ENCODE assay signal across 10 cellular contexts in genomic region chr13:49858183-49858856, GRCh38.
A peak's percentile ranks its signal among the peaks of the same experiment; 100 is the strongest.
DNase-seq lines count a peak whose midpoint lies in the region; ATAC-seq and TF ChIP-seq lines count a peak whose summit lies in the region.
"Had no signal": no experiment of that assay in that cellular context is flagged by ENCODE, and none has a peak within 500 bp of the region (broad histone marks: within the 10 kb centered on the region; RNA-seq: fewer than 3 reads in every experiment).

No MANE protein-coding gene starts in this region.

- no peak overlapping the region for H4K91ac ChIP-seq in H9 (ENCODE audit: insufficient read length, low read depth, low read length)

- H3K23me2 ChIP-seq in H9 (ENCODE audit: insufficient read length, low read depth, low read length, poor library complexity, severe bottlenecking) = no peaks in the 10 kb centered on the region

- H2AK5ac ChIP-seq in H9 (ENCODE audit: insufficient read length, low read length) = no peak overlapping the region

- WGBS in H9 (ENCODE audit: extremely low coverage, insufficient read length, low lambda C conversion rate) = no CpG with 5 or more reads among the region's 3 CpGs

- no peak overlapping the region for H3K27ac ChIP-seq in H9 (ENCODE audit: insufficient read length, low read depth, low read length)

- H3T11ph ChIP-seq in H9 (ENCODE audit: low read length) = no peak overlapping the region

- no peak overlapping the region for H2AFZ ChIP-seq in H9 (ENCODE audit: low read length)

- H3K27me3 ChIP-seq in H9 (ENCODE audit: insufficient read depth, low read length) = no peaks in the 10 kb centered on the region

- CTCF ChIA-PET in activated naive CD4-positive, alpha-beta T cell treated with anti-CD3 and anti-CD28 coated beads, Interleukin-2, amount 10 ng/mL, durations not matched to agents 7 days and 5 days (lab: Charles Lee) = no interaction called here

- no peak overlapping the region for H3K56ac ChIP-seq in H9 (ENCODE audit: insufficient read length, low read depth, low read length)

- no peaks in the 10 kb centered on the region for H3K79me2 ChIP-seq in H9 (ENCODE audit: insufficient read depth, low read length)

- no peak overlapping the region for H2BK120ac ChIP-seq in H9 (ENCODE audit: low read depth, low read length, poor library complexity, severe bottlenecking)

- H3K4me3 Mint-ChIP-seq in activated naive CD4-positive, alpha-beta T cell treated with anti-CD3 and anti-CD28 coated beads, Interleukin-2, amount 10 ng/mL, durations not matched to agents 7 days and 5 days = no peak overlapping the region
- no peak overlapping the region for H3K4me3 Mint-ChIP-seq in H9

- no peak overlapping the region for H3K4me3 ChIP-seq in retinal pigment epithelial cell (ENCODE audit: low read length)

- no peak for TF ChIP-seq CTCF in retinal pigment epithelial cell (conservative IDR thresholded peaks at IDR 0.05; ENCODE audit: low read depth, low read length)
- TF ChIP-seq CTCF in H9 (conservative IDR thresholded peaks at IDR 0.05) = no peak

- H3K9me3 Mint-ChIP-seq in activated naive CD4-positive, alpha-beta T cell treated with anti-CD3 and anti-CD28 coated beads, Interleukin-2, amount 10 ng/mL, durations not matched to agents 7 days and 5 days = peaks cover 8% of the 10 kb centered on the region
- peaks cover 21 to 32% of the 10 kb centered on the region in 2 experiments for H3K9me3 Mint-ChIP-seq in H9

- no peak overlapping the region for H4K8ac ChIP-seq in H9 (replicated peaks; ENCODE audit: insufficient read length, low read depth, low read length)

- H2BK15ac ChIP-seq in H9 (ENCODE audit: low read depth, low read length) = no peak overlapping the region

- ATAC-seq in HG03039 (IDR thresholded peaks at IDR 0.05; ENCODE audit: unreplicated experiment) = no peak

- no peaks in the 10 kb centered on the region for H3K4me1 Mint-ChIP-seq in activated naive CD4-positive, alpha-beta T cell treated with anti-CD3 and anti-CD28 coated beads, Interleukin-2, amount 10 ng/mL, durations not matched to agents 7 days and 5 days
- no peaks in the 10 kb centered on the region for H3K4me1 Mint-ChIP-seq in H9

- H3K23ac ChIP-seq in H9 (ENCODE audit: insufficient read length, low read depth, low read length) = no peak overlapping the region

- no peak overlapping the region for H3K18ac ChIP-seq in H9 (ENCODE audit: insufficient read length, low read depth, low read length)

- no peaks in the 10 kb centered on the region for H3K79me1 ChIP-seq in H9 (ENCODE audit: insufficient read depth, low read depth, low read length, poor library complexity, severe bottlenecking)

- H3K9me3 ChIP-seq in H9 (ENCODE audit: control insufficient read depth, low read depth, low read length) = peaks cover 9% of the 10 kb centered on the region

- H2BK5ac ChIP-seq in H9 (ENCODE audit: insufficient read length, low read length) = no peak overlapping the region

- H3K27me3 Mint-ChIP-seq in activated naive CD4-positive, alpha-beta T cell treated with anti-CD3 and anti-CD28 coated beads, Interleukin-2, amount 10 ng/mL, durations not matched to agents 7 days and 5 days = no peaks in the 10 kb centered on the region
- no peaks in the 10 kb centered on the region for H3K27me3 Mint-ChIP-seq in H9 (ENCODE audit: low read depth)

- no peak overlapping the region for H3K9ac ChIP-seq in H9 (ENCODE audit: extremely low read depth, insufficient read length, low read length)

- H3K27ac Mint-ChIP-seq in activated naive CD4-positive, alpha-beta T cell treated with anti-CD3 and anti-CD28 coated beads, Interleukin-2, amount 10 ng/mL, durations not matched to agents 7 days and 5 days = no peak overlapping the region
- H3K27ac Mint-ChIP-seq in H9 = no peak overlapping the region

- H4K20me1 ChIP-seq in H9 (ENCODE audit: control insufficient read depth, insufficient read depth, insufficient read length) = no peaks in the 10 kb centered on the region

- H3K36me3 Mint-ChIP-seq in activated naive CD4-positive, alpha-beta T cell treated with anti-CD3 and anti-CD28 coated beads, Interleukin-2, amount 10 ng/mL, durations not matched to agents 7 days and 5 days = no peaks in the 10 kb centered on the region
- peaks cover 2 to 19% (median 12%) of the 10 kb centered on the region in 3 experiments; a peak in 5 of 7 replicates for H3K36me3 Mint-ChIP-seq in H9 (ENCODE audit: insufficient read depth in 1 of 3, low read depth in 3 of 3)

- DNase-seq in EH (ENCODE audit: low read depth) (peak; percentile 97), RKO (ENCODE audit: low spot score) (peak; percentile 53), fibroblast of peridontal ligament (ENCODE audit: extremely low read depth) (peak; percentile 96), retinal pigment epithelial cell (ENCODE audit: low read depth) (peak; percentile 90), iPS-NIHi7 (ENCODE audit: extremely low spot score) (no peak), H9 (no peak)
- DNase-seq in activated naive CD4-positive, alpha-beta T cell treated with anti-CD3 and anti-CD28 coated beads, Interleukin-2, amount 10 ng/mL, durations not matched to agents 7 days and 5 days = no peak
- DNase-seq: activated T-cell treated with anti-CD3 and anti-CD28 coated beads, Interleukin-2, amount 50 U/mL, for 48 hours; NCI-H1436 had no signal

- H2BK12ac ChIP-seq in H9 (ENCODE audit: insufficient read length, low read depth, low read length) = no peak overlapping the region

- H3K4me2 ChIP-seq in H9 (ENCODE audit: insufficient read depth, insufficient read length, low read length) = no peak overlapping the region

- no peak overlapping the region for H4K5ac ChIP-seq in H9 (ENCODE audit: insufficient read length, low read depth, low read length)

- H3K4me1 ChIP-seq in H9 (ENCODE audit: insufficient read depth, low read length) = no peaks in the 10 kb centered on the region

- no peak overlapping the region for H3K4ac ChIP-seq in H9 (ENCODE audit: low read depth, low read length)

- H3K14ac ChIP-seq in H9 (ENCODE audit: insufficient read depth, low read length) = no peak overlapping the region

- H2BK20ac ChIP-seq in H9 (ENCODE audit: low read depth, low read length, poor library complexity, severe bottlenecking) = no peak overlapping the region

Comparison
In these comparisons a context has a peak if more than half of its experiments do, and no peak if none do; other contexts are left out.
1. DNase-seq: peak in EH (single experiment), RKO (single experiment), fibroblast of peridontal ligament (single experiment) and retinal pigment epithelial cell (single experiment); none in iPS-NIHi7 (single experiment), activated naive CD4-positive, alpha-beta T cell treated with anti-CD3 and anti-CD28 coated beads, Interleukin-2, amount 10 ng/mL, durations not matched to agents 7 days and 5 days (single experiment) and H9 (single experiment).